21 cellular contexts compared by ENCODE assay signal in genomic region chr2:72204782-72205545, GRCh38. TPM values are rescaled to one million over a fixed set of nuclear protein-coding genes. Genes with fewer than 3 reads are reported as not detected.
DNase-seq lines count a peak whose midpoint lies in the region; ATAC-seq, FAIRE-seq and TF ChIP-seq lines count a peak whose summit lies in the region.
"Had no signal": no experiment of that assay in that cellular context is flagged by ENCODE, and none has a peak within 500 bp of the region (broad histone marks: within the 10 kb centered on the region; RNA-seq: fewer than 3 reads in every experiment).

No MANE protein-coding gene starts in this region.

- intact Hi-C loops in heart right ventricle (cut with DNase I), result no loop called here

- POLR2A ChIA-PET in A549 (lab: Yijun Ruan, JAX), result interaction anchor here (0.7 kb wide), 1 partner anchor 609 kb away, joined by 4 read pairs; no protein-coding TSS in a partner anchor

- peaks cover 53% of the 10 kb centered on the region for H3K4me1 Mint-ChIP-seq in nephron
- no peaks in the 10 kb centered on the region for H3K4me1 Mint-ChIP-seq in stimulated activated naive CD8-positive, alpha-beta T cell treated with anti-CD3 and anti-CD28 coated beads, Interleukin-15, amount 100 ng/mL, for 72 hours
- H3K4me1 Mint-ChIP-seq: CD4-positive, alpha-beta memory T cell had no signal

- no peaks in the 10 kb centered on the region for H3K27me3 ChIP-seq in heart right ventricle
- H3K27me3 ChIP-seq: cardiac muscle cell, SJSA1 had no signal

- H3K9me3 Mint-ChIP-seq in nephron, result no peaks in the 10 kb centered on the region
- H3K9me3 Mint-ChIP-seq in stimulated activated naive CD8-positive, alpha-beta T cell treated with anti-CD3 and anti-CD28 coated beads, Interleukin-15, amount 100 ng/mL, for 72 hours, result peaks cover 0 to under 1% of the 10 kb centered on the region in 2 donors
- H3K9me3 Mint-ChIP-seq: CD4-positive, alpha-beta memory T cell; naive B cell had no signal

- peak; percentile 23 to 55; a peak in 4 of 6 replicates for ATAC-seq in A549
- peak; percentile 55 to 91 (median 87) for ATAC-seq in heart right ventricle
- ATAC-seq in omental fat pad (ENCODE audit: low FRiP score), result no peak
- no peak for ATAC-seq in stimulated activated naive CD8-positive, alpha-beta T cell treated with anti-CD3 and anti-CD28 coated beads, Interleukin-15, amount 100 ng/mL, for 72 hours
- ATAC-seq: GM12878 had no signal

- H3K4me3 ChIP-seq in A549 (no peak overlapping the region), cardiac fibroblast (replicated peaks in 1 of 2; ENCODE audit: low read depth in 2 of 2, low read length in 2 of 2) (no peak overlapping the region), heart right ventricle (no peak overlapping the region)
- H3K4me3 ChIP-seq: cardiac muscle cell, GM12878, SJSA1 had no signal

- H3K27ac Mint-ChIP-seq in nephron, result peak overlapping the region; percentile 88 to 93 (median 92)
- no peak overlapping the region for H3K27ac Mint-ChIP-seq in stimulated activated naive CD8-positive, alpha-beta T cell treated with anti-CD3 and anti-CD28 coated beads, Interleukin-15, amount 100 ng/mL, for 72 hours
- H3K27ac Mint-ChIP-seq: CD4-positive, alpha-beta memory T cell had no signal

- TF ChIP-seq EP300 in A549 (IDR thresholded peaks at IDR 0.05), result no peak; a peak in 1 of 5 replicates

- TF ChIP-seq CTCF in A549 (IDR thresholded peaks at IDR 0.05) (no peak), cardiac fibroblast (IDR thresholded peaks at IDR 0.05; ENCODE audit: low read depth, low read length) (no peak), heart right ventricle (IDR thresholded peaks at IDR 0.05) (no peak), nephron (IDR thresholded peaks at IDR 0.05; ENCODE audit: unreplicated experiment in 3 of 3) (no peak), omental fat pad (IDR thresholded peaks at IDR 0.05) (no peak)

- H3K36me3 ChIP-seq in heart right ventricle, result no peaks in the 10 kb centered on the region
- H3K36me3 ChIP-seq: cardiac muscle cell, SJSA1 had no signal

- no peak for TF ChIP-seq POLR2A in A549 (IDR thresholded peaks at IDR 0.05; ENCODE audit: low read length)

- CTCF ChIA-PET in A549 (lab: Yijun Ruan, JAX), result interaction anchor here (0.6 to 1.5 kb wide), 9 partner anchors 10 to 613 kb away, joined by 3 to 4 read pairs (median 3); partner anchors contain the start of gene CYP26B1

- H3K27ac ChIP-seq in A549 (peak overlapping the region; percentile 61 to 72), heart right ventricle (peak overlapping the region; percentile 11 to 71 (median 56))
- H3K27ac ChIP-seq: cardiac muscle cell, SJSA1 had no signal

- H3K4me2 ChIP-seq in A549, result peak overlapping the region; percentile 64

- no peaks in the 10 kb centered on the region for H3K27me3 Mint-ChIP-seq in nephron (ENCODE audit: low read depth)
- H3K27me3 Mint-ChIP-seq in stimulated activated naive CD8-positive, alpha-beta T cell treated with anti-CD3 and anti-CD28 coated beads, Interleukin-15, amount 100 ng/mL, for 72 hours, result no peaks in the 10 kb centered on the region
- H3K27me3 Mint-ChIP-seq: CD4-positive, alpha-beta memory T cell had no signal

- TF ChIP-seq RAD21 in A549 (conservative IDR thresholded peaks at IDR 0.05 in 1 of 2, IDR thresholded peaks at IDR 0.05 in 1 of 2), result no peak

- H3K36me3 Mint-ChIP-seq in nephron (ENCODE audit: low read depth), result no peaks in the 10 kb centered on the region
- H3K36me3 Mint-ChIP-seq: CD4-positive, alpha-beta memory T cell; naive B cell had no signal

- H3K4me1 ChIP-seq in A549 (peaks cover 45% of the 10 kb centered on the region), heart right ventricle (peaks cover 8 to 38% (median 32%) of the 10 kb centered on the region in 9 donors)

- H3K4me3 Mint-ChIP-seq in nephron, result no peak overlapping the region
- no peak overlapping the region for H3K4me3 Mint-ChIP-seq in stimulated activated naive CD8-positive, alpha-beta T cell treated with anti-CD3 and anti-CD28 coated beads, Interleukin-15, amount 100 ng/mL, for 72 hours
- H3K4me3 Mint-ChIP-seq: CD4-positive, alpha-beta memory T cell; naive B cell had no signal

- no peak for FAIRE-seq in A549 (lab: Jason Lieb, UNC)
- FAIRE-seq: GM12878, keratinocyte had no signal

- H3K9me3 ChIP-seq in A549 (no peaks in the 10 kb centered on the region), heart right ventricle (no peaks in the 10 kb centered on the region)
- H3K9me3 ChIP-seq: SJSA1 had no signal

- no peak for DNase-seq in A549 (ENCODE audit: low read depth in 1 of 2, low spot score in 1 of 2)
- peak; percentile 42 to 66 for DNase-seq in cardiac fibroblast (ENCODE audit: low read depth in 2 of 2)
- DNase-seq in heart right ventricle, result no peak
- DNase-seq in DMS 273 treated with DMSO at 0.1 percent for 48 hours (lab: John Stamatoyannopoulos, UW), result no peak
- DNase-seq in hepatic stellate cell (ENCODE audit: low spot score), result no peak
- DNase-seq in omental fat pad (ENCODE audit: low spot score), result no peak
- no peak for DNase-seq in stimulated activated naive CD8-positive, alpha-beta T cell treated with anti-CD3 and anti-CD28 coated beads, Interleukin-15, amount 100 ng/mL, for 72 hours
- DNase-seq: activated CD4-positive, alpha-beta T cell treated with anti-CD3 and anti-CD28 coated beads for 1 hour; activated naive CD4-positive, alpha-beta T cell treated with anti-CD3 and anti-CD28 coated beads, Interleukin-2, amount 50 U/mL, for 16 hours; CD4-positive, alpha-beta memory T cell; H7; naive B cell; NCI-H1694; NCI-H446 treated with DMSO at 0.1 percent for 48 hours; stimulated activated CD4-positive, alpha-beta T cell treated with anti-CD3 and anti-CD28 coated beads, Interleukin-4, amount 100 ng/mL, for 4 hours; T1000 had no signal

- 63% methylated on average over 3 of the region's 3 CpGs for WGBS in A549 (ENCODE audit: missing lambda C conversion rate)
- WGBS in heart right ventricle, 2 donors, result 45 to 52% methylated on average over 3 of the region's 3 CpGs

TF ChIP-seq in A549, 52 proteins besides CTCF, POLR2A, EP300 and RAD21:
- TF ChIP-seq NFE2L2 (conservative IDR thresholded peaks at IDR 0.05; ENCODE audit: low read length), result no peak
- TF ChIP-seq CEBPB (IDR thresholded peaks at IDR 0.05), result no peak
- TF ChIP-seq PHF8 (IDR thresholded peaks at IDR 0.05; ENCODE audit: borderline replicate concordance, low read depth), result no peak

RNA-seq across cellular contexts. Expression of gene CYP26B1, which starts 57.3 kb away (rescaled TPM):
- polyA plus RNA-seq in A549 (2011; rRNA removed) (9.7 and 13.4 TPM in 2 replicates), A549 (2017; fragmentation: RNase III; extraction: RNeasy Plus Mini Kit Qiagen cat#74134 plus additional on column Dnase treatment) (13.0 to 18.9 TPM (median 13.6 TPM) in 3 replicates), heart right ventricle (1 to 10 TPM in 1 of 2 donors, under 1 TPM in 1; 0.88 to 6.2 TPM)
- 14.1 and 17.9 TPM in 2 replicates for polyA plus RNA-seq in A549 (2012; cell fraction: cytosol; rRNA removed)
- polyA plus RNA-seq in A549 (2012; cell fraction: nucleus; rRNA removed), result 32.4 and 41.7 TPM in 2 replicates
- 6.5 and 10.8 TPM in 2 replicates for polyA minus RNA-seq in A549 (2011; rRNA and poly(A)+ RNA removed)
- total RNA-seq in heart right ventricle (1 to 10 TPM; 2.6 to 8.3 (median 4.7) TPM), omental fat pad (10 to 100 TPM; 10.6 to 36.6 (median 18.8) TPM)
- total RNA-seq: CD4-positive, alpha-beta memory T cell; GM12878 had no signal
- polyA plus RNA-seq: CD4-positive, alpha-beta memory T cell; GM12878 had no signal

Comparison
In these comparisons a context has a peak if more than half of its experiments do, and no peak if none do; other contexts are left out.
1. ATAC-seq: peak in A549 (2 of 2) and heart right ventricle (8 of 8); none in omental fat pad (single experiment) and stimulated activated naive CD8-positive, alpha-beta T cell treated with anti-CD3 and anti-CD28 coated beads, Interleukin-15, amount 100 ng/mL, for 72 hours (single experiment).
2. DNase-seq: peak in cardiac fibroblast (2 of 2); none in A549 (0 of 2), heart right ventricle (0 of 2), DMS 273 treated with DMSO at 0.1 percent for 48 hours (single experiment), hepatic stellate cell (single experiment), omental fat pad (single experiment) and stimulated activated naive CD8-positive, alpha-beta T cell treated with anti-CD3 and anti-CD28 coated beads, Interleukin-15, amount 100 ng/mL, for 72 hours (0 of 2).
3. H3K27ac Mint-ChIP-seq: peak in nephron (3 of 3); none in stimulated activated naive CD8-positive, alpha-beta T cell treated with anti-CD3 and anti-CD28 coated beads, Interleukin-15, amount 100 ng/mL, for 72 hours (0 of 2).